14 cellular contexts compared by ENCODE assay signal in genomic region chr17:58390884-58391283, GRCh38. TPM values are rescaled to one million over a fixed set of nuclear protein-coding genes. Genes with fewer than 3 reads are reported as not detected.
"Had no signal": no experiment of that assay in that cellular context is flagged by ENCODE, and none has a peak within 500 bp of the region (broad histone marks: within the 10 kb centered on the region; RNA-seq: fewer than 3 reads in every experiment).

No MANE protein-coding gene starts in this region.

- H3K27ac ChIP-seq: dorsolateral prefrontal cortex, esophagus muscularis mucosa, neural progenitor cell, ovary had no signal

- DNase-seq: activated CD4-positive, alpha-beta memory T cell treated with anti-CD3 and anti-CD28 coated beads for 36 hours; activated CD4-positive, alpha-beta T cell treated with anti-CD3 and anti-CD28 coated beads for 1 hour; activated gamma-delta T cell; activated T-cell treated with anti-CD3 and anti-CD28 coated beads, Interleukin-2, amount 50 U/mL, for 4 hours; dorsolateral prefrontal cortex; glutamatergic neuron; mesendoderm; ovary; retina; stimulated activated CD4-positive, alpha-beta T cell treated with anti-CD3 and anti-CD28 coated beads, Interleukin-4, amount 100 ng/mL, for 4 hours had no signal

- H3K36me3 ChIP-seq: esophagus muscularis mucosa, neural progenitor cell, ovary had no signal

- H3K9me3 ChIP-seq: esophagus muscularis mucosa, ovary had no signal

- H3K27me3 ChIP-seq: neural progenitor cell, ovary had no signal

- H3K4me3 ChIP-seq: dorsolateral prefrontal cortex, esophagus muscularis mucosa, neural progenitor cell, ovary had no signal

- ATAC-seq: activated T-cell treated with anti-CD3 and anti-CD28 coated beads, Interleukin-2, amount 50 U/mL, for 4 hours had no signal

RNA-seq across cellular contexts. Expression of gene RNF43, which starts 26.4 kb away (rescaled TPM):
- total RNA-seq: fibroblast of villous mesenchyme, skeletal muscle tissue had no signal
